Comparison of ENCODE assay signal across 23 cellular contexts in the genomic region with DNA sequence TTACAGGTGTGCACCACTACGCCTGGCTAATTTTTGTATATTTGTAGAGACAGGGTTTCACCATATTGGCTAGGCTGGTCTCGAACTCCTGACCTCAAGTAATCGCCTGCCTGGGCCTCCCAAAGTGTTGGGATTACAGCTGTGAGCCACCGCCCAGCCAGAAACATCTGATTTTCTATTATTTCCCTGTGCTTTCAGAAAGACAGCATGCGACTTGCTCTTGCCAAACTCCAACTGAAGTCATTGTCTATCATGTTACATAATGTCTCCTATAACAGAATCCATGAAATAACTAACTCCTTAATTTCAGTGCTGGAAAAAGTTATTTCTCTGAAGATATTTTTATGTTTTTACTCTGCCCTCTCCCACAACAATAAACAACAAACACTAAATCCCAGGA. TPM values are rescaled to one million over a fixed set of nuclear protein-coding genes. Genes with fewer than 3 reads are reported as not detected.
"Had no signal": no experiment of that assay in that cellular context is flagged by ENCODE, and none has a peak within 500 bp of the region (broad histone marks: within the 10 kb centered on the region; RNA-seq: fewer than 3 reads in every experiment).

No MANE protein-coding gene starts in this region.

- DNase-seq: activated B cell treated with CpG ODN at 0.5 μM for 24 hours; activated CD4-positive, alpha-beta T cell treated with anti-CD3 and anti-CD28 coated beads for 36 hours; activated CD4-positive, alpha-beta T cell treated with anti-CD3 and anti-CD28 coated beads, Interleukin-2, amount 50 U/mL, for 48 hours; activated CD8-positive, alpha-beta memory T cell treated with anti-CD3 and anti-CD28 coated beads, Interleukin-2, amount 50 U/mL, for 48 hours; activated effector memory CD4-positive, alpha-beta T cell treated with Interleukin-2 at 50 U/mL for 16 hours; activated naive CD4-positive, alpha-beta T cell treated with anti-CD3 and anti-CD28 coated beads, Interleukin-2, amount 10 ng/mL, durations not matched to agents 7 days and 5 days; activated T-cell treated with anti-CD3 and anti-CD28 coated beads, Interleukin-2, amount 50 U/mL, for 4 hours; amygdala; body of pancreas; dermis blood vessel endothelial cell; effector memory CD4-positive, alpha-beta T cell; heart left ventricle; left colon; nephron progenitor cell; stimulated activated CD4-positive, alpha-beta T cell treated with anti-CD3 and anti-CD28 coated beads, Interleukin-2, amount 100 ng/mL, for 24 hours; stimulated activated naive B cell treated with anti-CD40 and anti-IgM and Interleukin-4, amounts not matched to agents 10 μg/mL and 1 μg/mL and 100 μg/mL, for 72 hours; T-helper 9 cell; thyroid gland had no signal

- H3K9me3 ChIP-seq: body of pancreas, heart left ventricle, thyroid gland had no signal

- H3K36me3 ChIP-seq: thyroid gland had no signal

- H3K27ac Mint-ChIP-seq: activated B cell treated with CpG ODN at 0.5 μM for 24 hours; activated CD4-positive, alpha-beta T cell treated with anti-CD3 and anti-CD28 coated beads for 36 hours; activated naive CD4-positive, alpha-beta T cell treated with anti-CD3 and anti-CD28 coated beads, Interleukin-2, amount 10 ng/mL, durations not matched to agents 7 days and 5 days; memory B cell; nephron progenitor cell; stimulated activated naive B cell treated with anti-CD40 and anti-IgM and Interleukin-4, amounts not matched to agents 10 μg/mL and 1 μg/mL and 100 μg/mL, for 72 hours had no signal

- H3K9ac ChIP-seq: parathyroid adenoma had no signal

- H2AFZ ChIP-seq: parathyroid adenoma had no signal

- H3K27ac ChIP-seq: body of pancreas, parathyroid adenoma had no signal

- H3K9me3 Mint-ChIP-seq: activated B cell treated with CpG ODN at 0.5 μM for 24 hours; activated naive CD4-positive, alpha-beta T cell treated with anti-CD3 and anti-CD28 coated beads, Interleukin-2, amount 10 ng/mL, durations not matched to agents 7 days and 5 days; activated T-cell treated with anti-CD3 and anti-CD28 coated beads, Interleukin-2, amount 50 U/mL, for 4 hours; memory B cell; nephron progenitor cell; stimulated activated naive B cell treated with anti-CD40 and anti-IgM and Interleukin-4, amounts not matched to agents 10 μg/mL and 1 μg/mL and 100 μg/mL, for 72 hours had no signal

- H3K4me3 ChIP-seq: body of pancreas, heart left ventricle, thyroid gland had no signal

- H3K27me3 ChIP-seq: body of pancreas, heart left ventricle, thyroid gland had no signal

- ATAC-seq: activated CD4-positive, alpha-beta T cell treated with anti-CD3 and anti-CD28 coated beads for 36 hours; activated T-cell treated with anti-CD3 and anti-CD28 coated beads, Interleukin-2, amount 50 U/mL, for 4 hours; body of pancreas; heart left ventricle; left colon; stimulated activated naive B cell treated with anti-CD40 and anti-IgM and Interleukin-4, amounts not matched to agents 10 μg/mL and 1 μg/mL and 100 μg/mL, for 72 hours had no signal

- H3K27me3 Mint-ChIP-seq: activated B cell treated with CpG ODN at 0.5 μM for 24 hours; activated CD4-positive, alpha-beta T cell treated with anti-CD3 and anti-CD28 coated beads for 36 hours; activated naive CD4-positive, alpha-beta T cell treated with anti-CD3 and anti-CD28 coated beads, Interleukin-2, amount 10 ng/mL, durations not matched to agents 7 days and 5 days; memory B cell; stimulated activated naive B cell treated with anti-CD40 and anti-IgM and Interleukin-4, amounts not matched to agents 10 μg/mL and 1 μg/mL and 100 μg/mL, for 72 hours had no signal

- H3K4me3 Mint-ChIP-seq: activated B cell treated with CpG ODN at 0.5 μM for 24 hours; activated CD4-positive, alpha-beta T cell treated with anti-CD3 and anti-CD28 coated beads for 36 hours; activated naive CD4-positive, alpha-beta T cell treated with anti-CD3 and anti-CD28 coated beads, Interleukin-2, amount 10 ng/mL, durations not matched to agents 7 days and 5 days; activated T-cell treated with anti-CD3 and anti-CD28 coated beads, Interleukin-2, amount 50 U/mL, for 4 hours; memory B cell; nephron progenitor cell; stimulated activated naive B cell treated with anti-CD40 and anti-IgM and Interleukin-4, amounts not matched to agents 10 μg/mL and 1 μg/mL and 100 μg/mL, for 72 hours had no signal

RNA-seq across cellular contexts. Expression of gene CCDC170, which starts 50.4 kb away (rescaled TPM):
- total RNA-seq: activated B cell treated with CpG ODN at 0.5 μM for 24 hours; activated CD4-positive, alpha-beta T cell treated with anti-CD3 and anti-CD28 coated beads for 36 hours; activated CD8-positive, alpha-beta memory T cell treated with anti-CD3 and anti-CD28 coated beads for 36 hours; activated T-cell treated with anti-CD3 and anti-CD28 coated beads, Interleukin-2, amount 50 U/mL, for 4 hours; dermis blood vessel endothelial cell; SK-MEL-5; T-helper 1 cell treated with Interleukin-12 subunit alpha and Interleukin-12 subunit beta and Interleukin-4 antibody, amounts not matched to agents 30 ng/mL and 1 ng/mL, for 36 hours had no signal
